In the genomic region with DNA sequence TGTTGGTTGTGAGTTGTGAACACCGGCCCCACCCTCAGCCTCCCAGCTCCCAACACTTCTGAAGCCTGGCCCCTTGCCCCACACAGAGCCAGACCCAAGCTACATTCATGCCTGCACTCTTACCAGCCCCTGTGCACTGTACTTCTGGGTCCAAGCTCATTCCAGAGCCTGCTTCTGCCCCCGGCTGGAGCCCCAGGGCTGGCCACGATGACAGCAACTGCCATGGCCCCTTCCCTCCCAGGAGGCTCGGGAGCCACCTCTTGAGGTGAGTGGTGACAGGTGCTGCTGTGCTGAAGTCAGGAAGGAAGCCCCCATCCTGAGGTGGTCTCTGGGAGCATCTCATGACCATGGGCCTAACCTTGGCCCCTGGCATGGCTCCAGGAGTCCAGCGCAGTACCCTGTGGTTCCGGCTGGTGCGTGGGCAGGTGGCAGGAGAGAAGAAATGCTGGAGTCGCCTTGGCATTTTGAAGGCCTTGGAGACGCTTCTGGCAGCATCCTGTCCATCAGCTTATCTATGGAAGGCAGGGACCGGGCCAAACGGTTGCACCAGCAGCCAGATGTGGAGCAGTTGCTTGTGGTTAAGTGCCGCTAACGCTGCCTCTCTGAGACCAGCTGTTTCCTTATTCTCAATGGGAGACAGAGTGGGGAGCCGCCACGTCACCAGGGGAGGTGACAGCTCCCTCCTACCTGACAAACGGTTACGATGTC, we compare ENCODE assay signal across 1 cellular context.
TF ChIP-seq lines count a peak whose summit lies in the region.

No MANE protein-coding gene starts in this region.

TF ChIP-seq in K562, 482 proteins besides CTCF, POLR2A, EP300 and RAD21 (continued from another document and continues in another):
- TF ChIP-seq, protein P1, sequence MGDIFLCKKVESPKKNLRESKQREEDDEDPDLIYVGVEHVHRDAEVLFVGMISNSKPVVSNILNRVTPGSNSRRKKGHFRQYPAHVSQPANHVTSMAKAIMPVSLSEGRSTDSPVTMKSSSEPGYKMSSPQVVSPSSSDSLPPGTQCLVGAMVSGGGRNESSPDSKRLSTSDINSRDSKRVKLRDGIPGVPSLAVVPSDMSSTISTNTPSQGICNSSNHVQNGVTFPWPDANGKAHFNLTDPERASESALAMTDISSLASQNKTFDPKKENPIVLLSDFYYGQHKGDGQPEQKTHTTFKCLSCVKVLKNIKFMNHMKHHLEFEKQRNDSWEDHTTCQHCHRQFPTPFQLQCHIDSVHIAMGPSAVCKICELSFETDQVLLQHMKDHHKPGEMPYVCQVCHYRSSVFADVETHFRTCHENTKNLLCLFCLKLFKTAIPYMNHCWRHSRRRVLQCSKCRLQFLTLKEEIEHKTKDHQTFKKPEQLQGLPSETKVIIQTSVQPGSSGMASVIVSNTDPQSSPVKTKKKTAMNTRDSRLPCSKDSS (IDR thresholded peaks at IDR 0.05; ENCODE audit: low read depth, partially characterized antibody), result no peak
- TF ChIP-seq STAT5B (CRISPR knock-in tag; IDR thresholded peaks at IDR 0.05) (no peak), FOXA1 (IDR thresholded peaks at IDR 0.05; ENCODE audit: borderline replicate concordance) (no peak), ATF1 (CRISPR knock-in tag; IDR thresholded peaks at IDR 0.05) (no peak), ATF1 (tag; IDR thresholded peaks at IDR 0.05) (peak; percentile 88), HDAC2 (IDR thresholded peaks at IDR 0.05) (peak; percentile 35; the same call in 1 of the 2 replicates), POU5F1 (IDR thresholded peaks at IDR 0.05; ENCODE audit: borderline replicate concordance, low read depth, low read length, partially characterized antibody) (no peak), LEF1 (IDR thresholded peaks at IDR 0.05) (peak; percentile 66; the same call in 1 of the 2 replicates), ZNF561 (CRISPR knock-in tag; conservative IDR thresholded peaks at IDR 0.05) (no peak), CBFB (CRISPR knock-in tag; IDR thresholded peaks at IDR 0.05) (peak; percentile 99), CC2D1A (IDR thresholded peaks at IDR 0.05) (peak; percentile 33; the same call in 1 of the 2 replicates), ZNF436 (CRISPR knock-in tag; IDR thresholded peaks at IDR 0.05) (no peak), ARID2 (IDR thresholded peaks at IDR 0.05) (no peak), DACH1 (IDR thresholded peaks at IDR 0.05; ENCODE audit: partially characterized antibody) (peak; percentile 95), NR2C1 (IDR thresholded peaks at IDR 0.05) (no peak), NR2C1 (tag; IDR thresholded peaks at IDR 0.05) (0 out of 2 replicates have a peak, but pooled peaks have one; percentile 15), CBFA2T3 (IDR thresholded peaks at IDR 0.05) (peak; percentile 97), MAZ (CRISPR knock-in tag; conservative IDR thresholded peaks at IDR 0.05 in 1 of 2, IDR thresholded peaks at IDR 0.05 in 1 of 2) (peak; percentile 55 to 73; a peak in 2 of 4 replicates), ZKSCAN8 (CRISPR knock-in tag; IDR thresholded peaks at IDR 0.05) (peak; percentile 74; the same call in 1 of the 2 replicates), TGIF2 (CRISPR knock-in tag; IDR thresholded peaks at IDR 0.05) (no peak), ZSCAN32 (CRISPR knock-in tag; IDR thresholded peaks at IDR 0.05) (no peak), ZNF282 (CRISPR knock-in tag; IDR thresholded peaks at IDR 0.05) (0 out of 2 replicates have a peak, but pooled peaks have one; percentile 63), KLF16 (IDR thresholded peaks at IDR 0.05) (peak; percentile 96), ZNF589 (CRISPR knock-in tag; IDR thresholded peaks at IDR 0.05; ENCODE audit: low read depth) (peak; percentile 92; the same call in 1 of the 2 replicates)
- TF ChIP-seq, protein P2, sequence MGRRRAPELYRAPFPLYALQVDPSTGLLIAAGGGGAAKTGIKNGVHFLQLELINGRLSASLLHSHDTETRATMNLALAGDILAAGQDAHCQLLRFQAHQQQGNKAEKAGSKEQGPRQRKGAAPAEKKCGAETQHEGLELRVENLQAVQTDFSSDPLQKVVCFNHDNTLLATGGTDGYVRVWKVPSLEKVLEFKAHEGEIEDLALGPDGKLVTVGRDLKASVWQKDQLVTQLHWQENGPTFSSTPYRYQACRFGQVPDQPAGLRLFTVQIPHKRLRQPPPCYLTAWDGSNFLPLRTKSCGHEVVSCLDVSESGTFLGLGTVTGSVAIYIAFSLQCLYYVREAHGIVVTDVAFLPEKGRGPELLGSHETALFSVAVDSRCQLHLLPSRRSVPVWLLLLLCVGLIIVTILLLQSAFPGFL (CRISPR knock-in tag; IDR thresholded peaks at IDR 0.05), result no peak
- TF ChIP-seq, protein P3, sequence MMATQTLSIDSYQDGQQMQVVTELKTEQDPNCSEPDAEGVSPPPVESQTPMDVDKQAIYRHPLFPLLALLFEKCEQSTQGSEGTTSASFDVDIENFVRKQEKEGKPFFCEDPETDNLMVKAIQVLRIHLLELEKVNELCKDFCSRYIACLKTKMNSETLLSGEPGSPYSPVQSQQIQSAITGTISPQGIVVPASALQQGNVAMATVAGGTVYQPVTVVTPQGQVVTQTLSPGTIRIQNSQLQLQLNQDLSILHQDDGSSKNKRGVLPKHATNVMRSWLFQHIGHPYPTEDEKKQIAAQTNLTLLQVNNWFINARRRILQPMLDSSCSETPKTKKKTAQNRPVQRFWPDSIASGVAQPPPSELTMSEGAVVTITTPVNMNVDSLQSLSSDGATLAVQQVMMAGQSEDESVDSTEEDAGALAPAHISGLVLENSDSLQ (IDR thresholded peaks at IDR 0.05), result peak; percentile 91
- TF ChIP-seq, protein P4, sequence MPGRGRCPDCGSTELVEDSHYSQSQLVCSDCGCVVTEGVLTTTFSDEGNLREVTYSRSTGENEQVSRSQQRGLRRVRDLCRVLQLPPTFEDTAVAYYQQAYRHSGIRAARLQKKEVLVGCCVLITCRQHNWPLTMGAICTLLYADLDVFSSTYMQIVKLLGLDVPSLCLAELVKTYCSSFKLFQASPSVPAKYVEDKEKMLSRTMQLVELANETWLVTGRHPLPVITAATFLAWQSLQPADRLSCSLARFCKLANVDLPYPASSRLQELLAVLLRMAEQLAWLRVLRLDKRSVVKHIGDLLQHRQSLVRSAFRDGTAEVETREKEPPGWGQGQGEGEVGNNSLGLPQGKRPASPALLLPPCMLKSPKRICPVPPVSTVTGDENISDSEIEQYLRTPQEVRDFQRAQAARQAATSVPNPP (IDR thresholded peaks at IDR 0.05; ENCODE audit: borderline replicate concordance, insufficient read depth, insufficient read length), result no peak
- TF ChIP-seq, protein P5, sequence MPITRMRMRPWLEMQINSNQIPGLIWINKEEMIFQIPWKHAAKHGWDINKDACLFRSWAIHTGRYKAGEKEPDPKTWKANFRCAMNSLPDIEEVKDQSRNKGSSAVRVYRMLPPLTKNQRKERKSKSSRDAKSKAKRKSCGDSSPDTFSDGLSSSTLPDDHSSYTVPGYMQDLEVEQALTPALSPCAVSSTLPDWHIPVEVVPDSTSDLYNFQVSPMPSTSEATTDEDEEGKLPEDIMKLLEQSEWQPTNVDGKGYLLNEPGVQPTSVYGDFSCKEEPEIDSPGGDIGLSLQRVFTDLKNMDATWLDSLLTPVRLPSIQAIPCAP (CRISPR knock-in tag; IDR thresholded peaks at IDR 0.05; ENCODE audit: borderline replicate concordance), result no peak
- TF ChIP-seq, protein P6, sequence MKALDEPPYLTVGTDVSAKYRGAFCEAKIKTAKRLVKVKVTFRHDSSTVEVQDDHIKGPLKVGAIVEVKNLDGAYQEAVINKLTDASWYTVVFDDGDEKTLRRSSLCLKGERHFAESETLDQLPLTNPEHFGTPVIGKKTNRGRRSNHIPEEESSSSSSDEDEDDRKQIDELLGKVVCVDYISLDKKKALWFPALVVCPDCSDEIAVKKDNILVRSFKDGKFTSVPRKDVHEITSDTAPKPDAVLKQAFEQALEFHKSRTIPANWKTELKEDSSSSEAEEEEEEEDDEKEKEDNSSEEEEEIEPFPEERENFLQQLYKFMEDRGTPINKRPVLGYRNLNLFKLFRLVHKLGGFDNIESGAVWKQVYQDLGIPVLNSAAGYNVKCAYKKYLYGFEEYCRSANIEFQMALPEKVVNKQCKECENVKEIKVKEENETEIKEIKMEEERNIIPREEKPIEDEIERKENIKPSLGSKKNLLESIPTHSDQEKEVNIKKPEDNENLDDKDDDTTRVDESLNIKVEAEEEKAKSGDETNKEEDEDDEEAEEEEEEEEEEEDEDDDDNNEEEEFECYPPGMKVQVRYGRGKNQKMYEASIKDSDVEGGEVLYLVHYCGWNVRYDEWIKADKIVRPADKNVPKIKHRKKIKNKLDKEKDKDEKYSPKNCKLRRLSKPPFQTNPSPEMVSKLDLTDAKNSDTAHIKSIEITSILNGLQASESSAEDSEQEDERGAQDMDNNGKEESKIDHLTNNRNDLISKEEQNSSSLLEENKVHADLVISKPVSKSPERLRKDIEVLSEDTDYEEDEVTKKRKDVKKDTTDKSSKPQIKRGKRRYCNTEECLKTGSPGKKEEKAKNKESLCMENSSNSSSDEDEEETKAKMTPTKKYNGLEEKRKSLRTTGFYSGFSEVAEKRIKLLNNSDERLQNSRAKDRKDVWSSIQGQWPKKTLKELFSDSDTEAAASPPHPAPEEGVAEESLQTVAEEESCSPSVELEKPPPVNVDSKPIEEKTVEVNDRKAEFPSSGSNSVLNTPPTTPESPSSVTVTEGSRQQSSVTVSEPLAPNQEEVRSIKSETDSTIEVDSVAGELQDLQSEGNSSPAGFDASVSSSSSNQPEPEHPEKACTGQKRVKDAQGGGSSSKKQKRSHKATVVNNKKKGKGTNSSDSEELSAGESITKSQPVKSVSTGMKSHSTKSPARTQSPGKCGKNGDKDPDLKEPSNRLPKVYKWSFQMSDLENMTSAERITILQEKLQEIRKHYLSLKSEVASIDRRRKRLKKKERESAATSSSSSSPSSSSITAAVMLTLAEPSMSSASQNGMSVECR (CRISPR knock-in tag; IDR thresholded peaks at IDR 0.05), result peak; percentile 52; the same call in 1 of the 2 replicates
- TF ChIP-seq, protein P7, sequence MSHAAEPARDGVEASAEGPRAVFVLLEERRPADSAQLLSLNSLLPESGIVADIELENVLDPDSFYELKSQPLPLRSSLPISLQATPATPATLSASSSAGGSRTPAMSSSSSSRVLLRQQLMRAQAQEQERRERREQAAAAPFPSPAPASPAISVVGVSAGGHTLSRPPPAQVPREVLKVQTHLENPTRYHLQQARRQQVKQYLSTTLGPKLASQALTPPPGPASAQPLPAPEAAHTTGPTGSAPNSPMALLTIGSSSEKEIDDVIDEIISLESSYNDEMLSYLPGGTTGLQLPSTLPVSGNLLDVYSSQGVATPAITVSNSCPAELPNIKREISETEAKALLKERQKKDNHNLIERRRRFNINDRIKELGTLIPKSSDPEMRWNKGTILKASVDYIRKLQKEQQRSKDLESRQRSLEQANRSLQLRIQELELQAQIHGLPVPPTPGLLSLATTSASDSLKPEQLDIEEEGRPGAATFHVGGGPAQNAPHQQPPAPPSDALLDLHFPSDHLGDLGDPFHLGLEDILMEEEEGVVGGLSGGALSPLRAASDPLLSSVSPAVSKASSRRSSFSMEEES (CRISPR knock-in tag; IDR thresholded peaks at IDR 0.05), result no peak
- TF ChIP-seq, protein P8, sequence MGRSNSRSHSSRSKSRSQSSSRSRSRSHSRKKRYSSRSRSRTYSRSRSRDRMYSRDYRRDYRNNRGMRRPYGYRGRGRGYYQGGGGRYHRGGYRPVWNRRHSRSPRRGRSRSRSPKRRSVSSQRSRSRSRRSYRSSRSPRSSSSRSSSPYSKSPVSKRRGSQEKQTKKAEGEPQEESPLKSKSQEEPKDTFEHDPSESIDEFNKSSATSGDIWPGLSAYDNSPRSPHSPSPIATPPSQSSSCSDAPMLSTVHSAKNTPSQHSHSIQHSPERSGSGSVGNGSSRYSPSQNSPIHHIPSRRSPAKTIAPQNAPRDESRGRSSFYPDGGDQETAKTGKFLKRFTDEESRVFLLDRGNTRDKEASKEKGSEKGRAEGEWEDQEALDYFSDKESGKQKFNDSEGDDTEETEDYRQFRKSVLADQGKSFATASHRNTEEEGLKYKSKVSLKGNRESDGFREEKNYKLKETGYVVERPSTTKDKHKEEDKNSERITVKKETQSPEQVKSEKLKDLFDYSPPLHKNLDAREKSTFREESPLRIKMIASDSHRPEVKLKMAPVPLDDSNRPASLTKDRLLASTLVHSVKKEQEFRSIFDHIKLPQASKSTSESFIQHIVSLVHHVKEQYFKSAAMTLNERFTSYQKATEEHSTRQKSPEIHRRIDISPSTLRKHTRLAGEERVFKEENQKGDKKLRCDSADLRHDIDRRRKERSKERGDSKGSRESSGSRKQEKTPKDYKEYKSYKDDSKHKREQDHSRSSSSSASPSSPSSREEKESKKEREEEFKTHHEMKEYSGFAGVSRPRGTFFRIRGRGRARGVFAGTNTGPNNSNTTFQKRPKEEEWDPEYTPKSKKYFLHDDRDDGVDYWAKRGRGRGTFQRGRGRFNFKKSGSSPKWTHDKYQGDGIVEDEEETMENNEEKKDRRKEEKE (IDR thresholded peaks at IDR 0.05; ENCODE audit: borderline replicate concordance in 1 of 2, control insufficient read depth in 1 of 2, low read depth in 2 of 2, low read length in 1 of 2), result 0 out of 4 replicates have a peak, but pooled peaks of 1 of the 2 experiments have one; percentile 38
- TF ChIP-seq, protein P9, sequence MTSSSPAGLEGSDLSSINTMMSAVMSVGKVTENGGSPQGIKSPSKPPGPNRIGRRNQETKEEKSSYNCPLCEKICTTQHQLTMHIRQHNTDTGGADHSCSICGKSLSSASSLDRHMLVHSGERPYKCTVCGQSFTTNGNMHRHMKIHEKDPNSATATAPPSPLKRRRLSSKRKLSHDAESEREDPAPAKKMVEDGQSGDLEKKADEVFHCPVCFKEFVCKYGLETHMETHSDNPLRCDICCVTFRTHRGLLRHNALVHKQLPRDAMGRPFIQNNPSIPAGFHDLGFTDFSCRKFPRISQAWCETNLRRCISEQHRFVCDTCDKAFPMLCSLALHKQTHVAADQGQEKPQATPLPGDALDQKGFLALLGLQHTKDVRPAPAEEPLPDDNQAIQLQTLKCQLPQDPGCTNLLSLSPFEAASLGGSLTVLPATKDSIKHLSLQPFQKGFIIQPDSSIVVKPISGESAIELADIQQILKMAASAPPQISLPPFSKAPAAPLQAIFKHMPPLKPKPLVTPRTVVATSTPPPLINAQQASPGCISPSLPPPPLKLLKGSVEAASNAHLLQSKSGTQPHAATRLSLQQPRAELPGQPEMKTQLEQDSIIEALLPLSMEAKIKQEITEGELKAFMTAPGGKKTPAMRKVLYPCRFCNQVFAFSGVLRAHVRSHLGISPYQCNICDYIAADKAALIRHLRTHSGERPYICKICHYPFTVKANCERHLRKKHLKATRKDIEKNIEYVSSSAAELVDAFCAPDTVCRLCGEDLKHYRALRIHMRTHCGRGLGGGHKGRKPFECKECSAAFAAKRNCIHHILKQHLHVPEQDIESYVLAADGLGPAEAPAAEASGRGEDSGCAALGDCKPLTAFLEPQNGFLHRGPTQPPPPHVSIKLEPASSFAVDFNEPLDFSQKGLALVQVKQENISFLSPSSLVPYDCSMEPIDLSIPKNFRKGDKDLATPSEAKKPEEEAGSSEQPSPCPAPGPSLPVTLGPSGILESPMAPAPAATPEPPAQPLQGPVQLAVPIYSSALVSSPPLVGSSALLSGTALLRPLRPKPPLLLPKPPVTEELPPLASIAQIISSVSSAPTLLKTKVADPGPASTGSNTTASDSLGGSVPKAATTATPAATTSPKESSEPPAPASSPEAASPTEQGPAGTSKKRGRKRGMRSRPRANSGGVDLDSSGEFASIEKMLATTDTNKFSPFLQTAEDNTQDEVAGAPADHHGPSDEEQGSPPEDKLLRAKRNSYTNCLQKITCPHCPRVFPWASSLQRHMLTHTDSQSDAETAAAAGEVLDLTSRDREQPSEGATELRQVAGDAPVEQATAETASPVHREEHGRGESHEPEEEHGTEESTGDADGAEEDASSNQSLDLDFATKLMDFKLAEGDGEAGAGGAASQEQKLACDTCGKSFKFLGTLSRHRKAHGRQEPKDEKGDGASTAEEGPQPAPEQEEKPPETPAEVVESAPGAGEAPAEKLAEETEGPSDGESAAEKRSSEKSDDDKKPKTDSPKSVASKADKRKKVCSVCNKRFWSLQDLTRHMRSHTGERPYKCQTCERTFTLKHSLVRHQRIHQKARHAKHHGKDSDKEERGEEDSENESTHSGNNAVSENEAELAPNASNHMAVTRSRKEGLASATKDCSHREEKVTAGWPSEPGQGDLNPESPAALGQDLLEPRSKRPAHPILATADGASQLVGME (CRISPR knock-in tag; IDR thresholded peaks at IDR 0.05), result peak; percentile 48; the same call in 1 of the 2 replicates
